25 cellular contexts compared by ENCODE assay signal in the genomic region with DNA sequence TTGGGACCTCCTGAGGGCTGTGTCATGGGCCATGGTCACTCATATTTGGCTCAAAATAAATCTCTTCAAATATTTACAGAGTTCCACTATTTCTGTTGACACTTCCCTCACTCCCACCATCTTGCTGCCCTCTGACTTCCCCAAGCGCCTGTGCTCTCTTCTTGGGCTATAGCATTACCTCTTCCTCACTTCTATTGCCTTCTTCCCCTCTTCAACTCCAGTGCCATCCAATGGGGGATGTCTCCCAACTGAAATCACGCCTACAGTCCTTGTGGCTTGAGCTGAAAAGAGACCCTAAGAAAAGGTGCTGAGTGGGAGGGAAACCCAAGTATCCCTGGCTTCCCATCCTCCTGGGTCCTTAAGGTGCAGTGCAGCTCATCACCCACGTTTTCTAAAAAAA.
"Had no signal": no experiment of that assay in that cellular context is flagged by ENCODE, and none has a peak within 500 bp of the region (broad histone marks: within the 10 kb centered on the region; RNA-seq: fewer than 3 reads in every experiment).

No MANE protein-coding gene starts in this region.

- H3K4me3 Mint-ChIP-seq: activated B cell treated with CpG ODN at 0.5 μM for 24 hours; activated CD4-positive, alpha-beta memory T cell treated with anti-CD3 and anti-CD28 coated beads, Interleukin-2, amount 10 ng/mL, durations not matched to agents 7 days and 5 days; activated naive CD8-positive, alpha-beta T cell treated with anti-CD3 and anti-CD28 coated beads, Interleukin-2, amount 10 ng/mL, durations not matched to agents 7 days and 5 days; T-helper 1 cell treated with Interleukin-12 subunit alpha and Interleukin-12 subunit beta and Interleukin-4 antibody, amounts not matched to agents 30 μg/mL and 1 μg/mL, for 36 hours had no signal

- H3K27ac ChIP-seq: adrenal gland, breast epithelium, Peyer's patch, RWPE1, SJSA1 had no signal

- H3K27me3 ChIP-seq: adrenal gland, breast epithelium, MG63, Peyer's patch, SJSA1 had no signal

- H3K36me3 Mint-ChIP-seq: activated naive CD8-positive, alpha-beta T cell treated with anti-CD3 and anti-CD28 coated beads, Interleukin-2, amount 10 ng/mL, durations not matched to agents 7 days and 5 days had no signal

- H3K36me3 ChIP-seq: adrenal gland, breast epithelium, MG63 had no signal

- H3K27me3 Mint-ChIP-seq: activated CD4-positive, alpha-beta memory T cell treated with anti-CD3 and anti-CD28 coated beads, Interleukin-2, amount 10 ng/mL, durations not matched to agents 7 days and 5 days had no signal

- DNase-seq: activated B cell treated with CpG ODN at 0.5 μM for 24 hours; activated CD4-positive, alpha-beta memory T cell treated with anti-CD3 and anti-CD28 coated beads, Interleukin-2, amount 10 ng/mL, durations not matched to agents 7 days and 5 days; activated CD4-positive, alpha-beta T cell treated with anti-CD3 and anti-CD28 coated beads, Interleukin-2, amount 50 U/mL, for 1 hour; activated CD8-positive, alpha-beta memory T cell treated with anti-CD3 and anti-CD28 coated beads, Interleukin-2, amount 50 U/mL, for 48 hours; activated naive CD4-positive, alpha-beta T cell treated with anti-CD3 and anti-CD28 coated beads, Interleukin-2, amount 50 U/mL, for 16 hours; activated naive CD8-positive, alpha-beta T cell treated with anti-CD3 and anti-CD28 coated beads, Interleukin-2, amount 10 ng/mL, durations not matched to agents 7 days and 5 days; activated T-cell treated with anti-CD3 and anti-CD28 coated beads, Interleukin-2, amount 50 U/mL, for 1 hour; anterior cingulate cortex; caudate nucleus; MG63; MV-4-11; NCI-H1092 treated with DMSO at 0.1 percent for 48 hours; NCI-H1436; NCI-H1694 treated with DMSO at 0.1 percent for 48 hours; NCI-H2029 treated with DMSO at 0.1 percent for 48 hours; NCI-H510A treated with DMSO at 0.1 percent for 48 hours; NCI-H69; NK-92 treated with Interleukin-12 subunit alpha and Interleukin-12 subunit beta, amount 100 ng/mL, for 24 hours; Peyer's patch; Right ventricle myocardium superior had no signal

- H3K4me1 ChIP-seq: breast epithelium, Peyer's patch, SJSA1 had no signal

- H3K9me3 Mint-ChIP-seq: activated B cell treated with CpG ODN at 0.5 μM for 24 hours; activated CD4-positive, alpha-beta memory T cell treated with anti-CD3 and anti-CD28 coated beads, Interleukin-2, amount 10 ng/mL, durations not matched to agents 7 days and 5 days; activated naive CD8-positive, alpha-beta T cell treated with anti-CD3 and anti-CD28 coated beads, Interleukin-2, amount 10 ng/mL, durations not matched to agents 7 days and 5 days; T-helper 1 cell treated with Interleukin-12 subunit alpha and Interleukin-12 subunit beta and Interleukin-4 antibody, amounts not matched to agents 30 μg/mL and 1 μg/mL, for 36 hours had no signal

- H3K4me3 ChIP-seq: adrenal gland, breast epithelium, MG63, Peyer's patch, SJSA1 had no signal

- H3K4me1 Mint-ChIP-seq: activated B cell treated with CpG ODN at 0.5 μM for 24 hours; activated CD4-positive, alpha-beta memory T cell treated with anti-CD3 and anti-CD28 coated beads, Interleukin-2, amount 10 ng/mL, durations not matched to agents 7 days and 5 days; activated naive CD8-positive, alpha-beta T cell treated with anti-CD3 and anti-CD28 coated beads, Interleukin-2, amount 10 ng/mL, durations not matched to agents 7 days and 5 days had no signal

- H3K27ac Mint-ChIP-seq: activated B cell treated with CpG ODN at 0.5 μM for 24 hours; activated CD4-positive, alpha-beta memory T cell treated with anti-CD3 and anti-CD28 coated beads, Interleukin-2, amount 10 ng/mL, durations not matched to agents 7 days and 5 days; activated naive CD8-positive, alpha-beta T cell treated with anti-CD3 and anti-CD28 coated beads, Interleukin-2, amount 10 ng/mL, durations not matched to agents 7 days and 5 days; T-helper 1 cell treated with Interleukin-12 subunit alpha and Interleukin-12 subunit beta and Interleukin-4 antibody, amounts not matched to agents 30 μg/mL and 1 μg/mL, for 36 hours had no signal
